Comparison of ENCODE assay signal across 10 cellular contexts in genomic region chr12:93802698-93803097, GRCh38.
DNase-seq lines count a peak whose midpoint lies in the region; ATAC-seq and TF ChIP-seq lines count a peak whose summit lies in the region.
"Had no signal": no experiment of that assay in that cellular context is flagged by ENCODE, and none has a peak within 500 bp of the region (broad histone marks: within the 10 kb centered on the region; RNA-seq: fewer than 3 reads in every experiment).

No MANE protein-coding gene starts in this region.

- H3K4me1 ChIP-seq in thyroid gland: peaks cover 15 to 31% of the 10 kb centered on the region in 2 donors

- CTCF ChIA-PET in MCF 10A (lab: Yijun Ruan, JAX): interaction anchor here (1.0 to 2.6 kb wide), 10 partner anchors 10 to 299 kb away, joined by 3 to 15 read pairs (median 4); no protein-coding TSS in a partner anchor

- no peak for ATAC-seq in HG03432 (IDR thresholded peaks at IDR 0.05; ENCODE audit: unreplicated experiment)
- ATAC-seq: activated CD8-positive, alpha-beta T cell treated with anti-CD3 and anti-CD28 coated beads, Interleukin-2, amount 10 ng/mL, durations not matched to agents 7 days and 5 days; left colon had no signal

- BruUV-seq in MCF 10A (replicated peaks; lab: Mats Ljungman, UMichigan): no TSS peak

- no peak overlapping the region for H3K4me3 Mint-ChIP-seq in MCF 10A (ENCODE audit: unreplicated experiment)
- H3K4me3 Mint-ChIP-seq: activated CD8-positive, alpha-beta T cell treated with anti-CD3 and anti-CD28 coated beads, Interleukin-2, amount 10 ng/mL, durations not matched to agents 7 days and 5 days had no signal

- TF ChIP-seq POLR2A in thyroid gland (IDR thresholded peaks at IDR 0.05) (no peak), lower leg skin (IDR thresholded peaks at IDR 0.05) (no peak)

- H3K4me3 ChIP-seq in thyroid gland (replicated peaks in 1 of 3): no peak overlapping the region
- no peak overlapping the region for H3K4me3 ChIP-seq in lower leg skin (ENCODE audit: low read depth, poor library complexity, severe bottlenecking)

- POLR2A ChIA-PET in MCF 10A (lab: Yijun Ruan, JAX): interaction anchor here (0.9 to 6.5 kb wide), 8 partner anchors 9 to 299 kb away, joined by 3 to 49 read pairs (median 4); no protein-coding TSS in a partner anchor

- intact Hi-C loops in MCF 10A (cut with micrococcal nuclease) (no loop called here), thyroid gland (cut with DNase I) (no loop called here), lower leg skin (cut with DNase I; ENCODE audit: low total_unique reads) (no loop called here)

- DNase-seq in LHCN-M2 (ENCODE audit: low read depth) (peak; percentile 75), MCF 10A (ENCODE audit: unreplicated experiment) (peak; percentile 42), kidney tubule cell (ENCODE audit: low spot score) (peak; percentile 42), thyroid gland (no peak), lower leg skin (ENCODE audit: low spot score in 2 of 2) (no peak), NCI-H1417 treated with DMSO at 0.1 percent for 48 hours (lab: John Stamatoyannopoulos, UW) (no peak)
- DNase-seq: activated CD8-positive, alpha-beta T cell treated with anti-CD3 and anti-CD28 coated beads, Interleukin-2, amount 10 ng/mL, durations not matched to agents 7 days and 5 days; H7; left colon had no signal

- H3K27me3 ChIP-seq in thyroid gland: no peaks in the 10 kb centered on the region

- TF ChIP-seq CTCF in MCF 10A (IDR thresholded peaks at IDR 0.05; ENCODE audit: unreplicated experiment) (no peak), thyroid gland (IDR thresholded peaks at IDR 0.05) (peak in 1 of 6 experiments; percentile 16), lower leg skin (IDR thresholded peaks at IDR 0.05) (no peak)

- H3K9me3 ChIP-seq in thyroid gland: no peaks in the 10 kb centered on the region

- H3K27me3 Mint-ChIP-seq in MCF 10A (ENCODE audit: insufficient read depth, unreplicated experiment): no peaks in the 10 kb centered on the region

- H3K27ac ChIP-seq in thyroid gland: peak overlapping the region; percentile 83 to 90 (median 85)

- H3K36me3 Mint-ChIP-seq in MCF 10A (ENCODE audit: insufficient read depth, unreplicated experiment): no peaks in the 10 kb centered on the region

- peak overlapping the region; percentile 91 for H3K27ac Mint-ChIP-seq in MCF 10A (ENCODE audit: low read depth, unreplicated experiment)
- H3K27ac Mint-ChIP-seq: activated CD8-positive, alpha-beta T cell treated with anti-CD3 and anti-CD28 coated beads, Interleukin-2, amount 10 ng/mL, durations not matched to agents 7 days and 5 days had no signal

- H3K4me1 Mint-ChIP-seq in MCF 10A (ENCODE audit: insufficient read depth, unreplicated experiment): peaks cover 56% of the 10 kb centered on the region

- no peaks in the 10 kb centered on the region for H3K36me3 ChIP-seq in thyroid gland

- H3K9me3 Mint-ChIP-seq in MCF 10A (ENCODE audit: unreplicated experiment): peaks cover 7% of the 10 kb centered on the region

Comparison
In these comparisons a context has a peak if more than half of its experiments do, and no peak if none do; other contexts are left out.
1. DNase-seq: peak in LHCN-M2 (single experiment), MCF 10A (single experiment) and kidney tubule cell (single experiment); none in thyroid gland (0 of 2), lower leg skin (0 of 2) and NCI-H1417 treated with DMSO at 0.1 percent for 48 hours (single experiment).